In genomic region chr17:1766382-1767135, GRCh38 we compare ENCODE assay signal across 24 cellular contexts. TPM values are rescaled to one million over a fixed set of nuclear protein-coding genes. Genes with fewer than 3 reads are reported as not detected.
DNase-seq lines count a peak whose midpoint lies in the region; ATAC-seq, FAIRE-seq and TF ChIP-seq lines count a peak whose summit lies in the region.
"Had no signal": no experiment of that assay in that cellular context is flagged by ENCODE, and none has a peak within 500 bp of the region (broad histone marks: within the 10 kb centered on the region; RNA-seq: fewer than 3 reads in every experiment).

No MANE protein-coding gene starts in this region.

- no peaks in the 10 kb centered on the region for H3K27me3 ChIP-seq in endodermal cell (ENCODE audit: control insufficient read depth, insufficient read depth, low read length, poor library complexity, severe bottlenecking)
- H3K27me3 ChIP-seq in HepG2 (ENCODE audit: control insufficient read depth in 1 of 2, insufficient read depth in 2 of 2, low read length in 2 of 2): no peaks in the 10 kb centered on the region
- no peaks in the 10 kb centered on the region for H3K27me3 ChIP-seq in subcutaneous abdominal adipose tissue (ENCODE audit: control insufficient read depth in 5 of 5, insufficient read depth in 4 of 5, low read length in 5 of 5)
- H3K27me3 ChIP-seq: colonic mucosa had no signal

- no peak for FAIRE-seq in HepG2 (lab: Jason Lieb, UNC)
- FAIRE-seq: G401.6 had no signal

- WGBS in endodermal cell (ENCODE audit: insufficient coverage in 1 of 2, insufficient read length in 1 of 2), 2 experiments: 72 to 78% methylated on average over 13 to 19 of the region's 21 CpGs
- 90% methylated on average over 14 of the region's 21 CpGs for WGBS in HepG2 (ENCODE audit: low lambda C conversion rate)

- H3K9me3 ChIP-seq in endodermal cell (ENCODE audit: control insufficient read depth, low read length): no peaks in the 10 kb centered on the region
- no peaks in the 10 kb centered on the region for H3K9me3 ChIP-seq in HepG2 (ENCODE audit: low read length)
- no peaks in the 10 kb centered on the region for H3K9me3 ChIP-seq in subcutaneous abdominal adipose tissue (ENCODE audit: control insufficient read depth in 5 of 5, low read length in 5 of 5)
- H3K9me3 ChIP-seq: colonic mucosa had no signal

- ATAC-seq in HepG2 (no peak), GM21825 (IDR thresholded peaks at IDR 0.05; ENCODE audit: unreplicated experiment) (no peak)
- ATAC-seq: activated T-helper 17 cell treated with anti-CD3 and anti-CD28 coated beads, Interleukin-2, amount 50 U/mL, for 72 hours; GM23338; stimulated activated memory B cell treated with anti-CD40 and anti-IgM and Interleukin-4, amounts not matched to agents 10 μg/mL and 1 μg/mL and 100 μg/mL, for 72 hours had no signal

- no peaks in the 10 kb centered on the region for H3K9me3 Mint-ChIP-seq in endodermal cell
- H3K9me3 Mint-ChIP-seq: activated naive CD8-positive, alpha-beta T cell treated with anti-CD3 and anti-CD28 coated beads, Interleukin-2, amount 10 ng/mL, durations not matched to agents 7 days and 5 days; activated T-helper 17 cell treated with anti-CD3 and anti-CD28 coated beads, Interleukin-2, amount 50 U/mL, for 72 hours; brain; GM23338; neural crest cell; stimulated activated memory B cell treated with anti-CD40 and anti-IgM and Interleukin-4, amounts not matched to agents 10 μg/mL and 1 μg/mL and 100 μg/mL, for 72 hours had no signal

- CTCF ChIA-PET in HepG2 (lab: Yijun Ruan, JAX; ENCODE audit: low intra/inter-chr PET ratio, low total read pairs): no interaction called here

- H3K4me1 Mint-ChIP-seq in endodermal cell: peaks cover 29% of the 10 kb centered on the region

- H3K9ac ChIP-seq in endodermal cell (ENCODE audit: extremely low read depth, low read length, poor library complexity, severe bottlenecking): no peak overlapping the region
- H3K9ac ChIP-seq in HepG2 (ENCODE audit: insufficient read depth, low read depth, low read length): no peak overlapping the region
- peak overlapping the region in 2 of 5 donors; percentile 30 to 52 for H3K9ac ChIP-seq in subcutaneous abdominal adipose tissue (ENCODE audit: low read length in 5 of 5)

- no peaks in the 10 kb centered on the region for H3K27me3 Mint-ChIP-seq in endodermal cell (ENCODE audit: insufficient read depth)
- H3K27me3 Mint-ChIP-seq: activated naive CD8-positive, alpha-beta T cell treated with anti-CD3 and anti-CD28 coated beads, Interleukin-2, amount 10 ng/mL, durations not matched to agents 7 days and 5 days; activated T-helper 17 cell treated with anti-CD3 and anti-CD28 coated beads, Interleukin-2, amount 50 U/mL, for 72 hours; brain; stimulated activated memory B cell treated with anti-CD40 and anti-IgM and Interleukin-4, amounts not matched to agents 10 μg/mL and 1 μg/mL and 100 μg/mL, for 72 hours had no signal

- H3K4me3 ChIP-seq in endodermal cell (ENCODE audit: low read length): no peak overlapping the region
- no peak overlapping the region for H3K4me3 ChIP-seq in HepG2 (replicated peaks in 1 of 3; ENCODE audit: insufficient read depth in 1 of 3, low read depth in 2 of 3, low read length in 3 of 3)
- no peak overlapping the region for H3K4me3 ChIP-seq in subcutaneous abdominal adipose tissue (ENCODE audit: low read depth in 1 of 5, low read length in 5 of 5)
- H3K4me3 ChIP-seq: colonic mucosa, GM23338 had no signal

- no peak overlapping the region for H3K27ac Mint-ChIP-seq in endodermal cell
- H3K27ac Mint-ChIP-seq: activated naive CD8-positive, alpha-beta T cell treated with anti-CD3 and anti-CD28 coated beads, Interleukin-2, amount 10 ng/mL, durations not matched to agents 7 days and 5 days; activated T-helper 17 cell treated with anti-CD3 and anti-CD28 coated beads, Interleukin-2, amount 50 U/mL, for 72 hours; GM23338 had no signal

- H3K36me3 ChIP-seq in endodermal cell (ENCODE audit: control insufficient read depth, insufficient read depth, low read length): no peaks in the 10 kb centered on the region
- H3K36me3 ChIP-seq in HepG2 (replicated peaks in 1 of 2; ENCODE audit: control insufficient read depth in 1 of 2, insufficient read depth in 2 of 2, low read length in 2 of 2): peaks cover 12 to 26% of the 10 kb centered on the region in 2 experiments
- H3K36me3 ChIP-seq in subcutaneous abdominal adipose tissue (ENCODE audit: control insufficient read depth in 5 of 5, insufficient read depth in 5 of 5, low read length in 5 of 5): peaks cover 0 to 28% (median 23%) of the 10 kb centered on the region in 5 donors
- H3K36me3 ChIP-seq: colonic mucosa had no signal

- intact Hi-C loops in HepG2 (cut with micrococcal nuclease; ENCODE audit: unreplicated experiment): no loop called here

- H4K20me1 ChIP-seq in HepG2 (ENCODE audit: insufficient read depth, low read length): no peaks in the 10 kb centered on the region

- peaks cover 32% of the 10 kb centered on the region for H3K79me2 ChIP-seq in HepG2 (ENCODE audit: insufficient read depth, low read length)

- no peak for TF ChIP-seq RAD21 in HepG2 (CRISPR knock-in tag; IDR thresholded peaks at IDR 0.05)

- H3K27ac ChIP-seq in endodermal cell (ENCODE audit: low read depth, low read length): no peak overlapping the region
- H3K27ac ChIP-seq in HepG2 (ENCODE audit: extremely low read length, insufficient read depth, low read length): no peak overlapping the region
- H3K27ac ChIP-seq in subcutaneous abdominal adipose tissue (ENCODE audit: low read depth, low read length): peak overlapping the region; percentile 24
- H3K27ac ChIP-seq: 22Rv1, colonic mucosa had no signal

- no peak for TF ChIP-seq EP300 in HepG2 (IDR thresholded peaks at IDR 0.05; ENCODE audit: low read depth in 2 of 2, low read length in 2 of 2)
- TF ChIP-seq EP300 in HepG2 (CRISPR knock-in tag; IDR thresholded peaks at IDR 0.05; ENCODE audit: borderline replicate concordance): no peak

- peaks cover 6% of the 10 kb centered on the region for H3K36me3 Mint-ChIP-seq in endodermal cell (ENCODE audit: low read depth)
- H3K36me3 Mint-ChIP-seq: activated naive CD8-positive, alpha-beta T cell treated with anti-CD3 and anti-CD28 coated beads, Interleukin-2, amount 10 ng/mL, durations not matched to agents 7 days and 5 days; stimulated activated memory B cell treated with anti-CD40 and anti-IgM and Interleukin-4, amounts not matched to agents 10 μg/mL and 1 μg/mL and 100 μg/mL, for 72 hours had no signal

- no TSS peak for BruUV-seq in HepG2 (replicated peaks; lab: Mats Ljungman, UMichigan)

- H3K4me1 ChIP-seq in endodermal cell (ENCODE audit: control insufficient read depth, insufficient read depth, low read length) (peaks cover 27% of the 10 kb centered on the region), HepG2 (ENCODE audit: insufficient read depth, low read length) (peaks cover 71% of the 10 kb centered on the region), subcutaneous abdominal adipose tissue (ENCODE audit: control insufficient read depth in 5 of 5, insufficient read depth in 5 of 5, low read length in 5 of 5) (peaks cover 8 to 56% (median 49%) of the 10 kb centered on the region in 5 donors)

- no peak overlapping the region for H2AFZ ChIP-seq in HepG2 (ENCODE audit: low read length)
- H2AFZ ChIP-seq: GM23338 had no signal

- no peak; a peak in 1 of 4 replicates for TF ChIP-seq POLR2A in HepG2 (IDR thresholded peaks at IDR 0.05; ENCODE audit: insufficient read depth in 1 of 2, low read depth in 2 of 2, low read length in 2 of 2)

- peak; percentile 29 for DNase-seq in DMS 273 (lab: John Stamatoyannopoulos, UW; ENCODE audit: unreplicated experiment)
- no peak for DNase-seq in DMS 273 treated with DMSO at 0.1 percent for 48 hours (lab: John Stamatoyannopoulos, UW)
- DNase-seq in endodermal cell: peak; percentile 77
- no peak for DNase-seq in HepG2 (ENCODE audit: low spot score)
- DNase-seq in pons (ENCODE audit: low spot score): no peak
- no peak for DNase-seq in NCI-H2196 treated with DMSO at 0.1 percent for 48 hours (lab: John Stamatoyannopoulos, UW; ENCODE audit: unreplicated experiment)
- DNase-seq: activated naive CD8-positive, alpha-beta T cell treated with anti-CD3 and anti-CD28 coated beads, Interleukin-2, amount 10 ng/mL, durations not matched to agents 7 days and 5 days; colonic mucosa; foreskin fibroblast; midbrain; NCI-H1694; NCI-H226; NK-92 treated with Interleukin-12 subunit alpha and Interleukin-12 subunit beta, amount 100 ng/mL, for 24 hours; retina; trophoblast cell had no signal

- H3K4me2 ChIP-seq in HepG2 (ENCODE audit: low read depth, low read length): no peak overlapping the region
- H3K4me2 ChIP-seq: GM23338 had no signal

- TF ChIP-seq CTCF in endodermal cell (conservative IDR thresholded peaks at IDR 0.05) (no peak), HepG2 (CRISPR knock-in tag; IDR thresholded peaks at IDR 0.05) (no peak)

- POLR2A ChIA-PET in HepG2 (lab: Yijun Ruan, JAX): interaction anchor here (1.1 to 13.7 kb wide), 5 partner anchors 8 to 51 kb away, joined by 4 to 480 read pairs (median 110); partner anchors contain the start of gene WDR81

- in situ Hi-C loops in HepG2 (cut with HindIII; ENCODE audit: extremely low pct_ligation_motif_present, low pct_unique_long_range_greater_than_20kb): loop anchor here (5.0 kb wide), 1 partner anchor 49 kb away; no protein-coding TSS in a partner anchor

- H3K4me3 Mint-ChIP-seq in endodermal cell: no peak overlapping the region
- H3K4me3 Mint-ChIP-seq: activated naive CD8-positive, alpha-beta T cell treated with anti-CD3 and anti-CD28 coated beads, Interleukin-2, amount 10 ng/mL, durations not matched to agents 7 days and 5 days; activated T-helper 17 cell treated with anti-CD3 and anti-CD28 coated beads, Interleukin-2, amount 50 U/mL, for 72 hours; brain; GM23338; neural crest cell; stimulated activated memory B cell treated with anti-CD40 and anti-IgM and Interleukin-4, amounts not matched to agents 10 μg/mL and 1 μg/mL and 100 μg/mL, for 72 hours had no signal

RNA-seq across cellular contexts. Expression of gene SERPINF1, which starts 4.7 kb away (rescaled TPM):
- 10 to 100 TPM; 39.7 to 64.1 TPM for total RNA-seq in endodermal cell
- polyA plus RNA-seq in endodermal cell (2013, experiment 1 of 2): 36.7 TPM
- 33.9 TPM for polyA plus RNA-seq in endodermal cell (2013, experiment 2 of 2)
- 418 and 853 TPM in 2 replicates for total RNA-seq in HepG2 (2016; rRNA removed; fragmentation: Illumina TruSeq; extraction: Trizol)
- total RNA-seq in HepG2 (2016; cell fraction: cytosol; rRNA removed; fragmentation: Illumina TruSeq; extraction: Trizol; ENCODE audit: low read depth): 177 and 189 TPM in 2 replicates
- total RNA-seq in HepG2 (2016; cell fraction: insoluble cytoplasmic fraction; rRNA removed; fragmentation: Illumina TruSeq; extraction: Trizol): 427 and 844 TPM in 2 replicates
- 209 and 251 TPM in 2 replicates for total RNA-seq in HepG2 (2016; cell fraction: membrane; rRNA removed; fragmentation: Illumina TruSeq; extraction: Trizol)
- total RNA-seq in HepG2 (2016; cell fraction: nucleus; rRNA removed; fragmentation: Illumina TruSeq; extraction: Trizol): 690 and 808 TPM in 2 replicates
- 2,101 and 2,733 TPM in 2 replicates for polyA plus RNA-seq in HepG2 (2011; rRNA removed)
- 2,219 and 2,408 TPM in 2 replicates for polyA plus RNA-seq in HepG2 (2011; cell fraction: cytosol; rRNA removed)
- 1,095 and 1,323 TPM in 2 replicates for polyA plus RNA-seq in HepG2 (2011; cell fraction: nucleus; rRNA removed)
- polyA plus RNA-seq in HepG2 (2012): 624 and 785 TPM in 2 replicates
- polyA plus RNA-seq in HepG2 (2016; cell fraction: cytosol; fragmentation: Illumina TruSeq; extraction: Trizol; ENCODE audit: low read depth): 255 and 290 TPM in 2 replicates
- polyA plus RNA-seq in HepG2 (2016; cell fraction: insoluble cytoplasmic fraction; fragmentation: Illumina TruSeq; extraction: Trizol; ENCODE audit: low read depth): 625 and 642 TPM in 2 replicates
- polyA plus RNA-seq in HepG2 (2016; cell fraction: membrane; fragmentation: Illumina TruSeq; extraction: Trizol; ENCODE audit: low read depth): 280 and 299 TPM in 2 replicates
- 1,428 and 1,667 TPM in 2 replicates for polyA plus RNA-seq in HepG2 (2016; cell fraction: nucleus; fragmentation: Illumina TruSeq; extraction: Trizol; ENCODE audit: insufficient read depth, low read depth)
- polyA minus RNA-seq in HepG2 (2011; rRNA and poly(A)+ RNA removed; ENCODE audit: low replicate concordance): 1.4 and 887 TPM in 2 replicates
- polyA minus RNA-seq in HepG2 (2011; cell fraction: cytosol; rRNA and poly(A)+ RNA removed): 345 and 528 TPM in 2 replicates
- 167 and 268 TPM in 2 replicates for polyA minus RNA-seq in HepG2 (2011; cell fraction: nucleus; rRNA and poly(A)+ RNA removed)
- total RNA-seq: activated T-helper 17 cell treated with anti-CD3 and anti-CD28 coated beads, Interleukin-2, amount 50 U/mL, for 72 hours had no signal

RNA-seq across cellular contexts. Expression of gene SERPINF2, which starts 23.9 kb away (rescaled TPM):
- total RNA-seq in endodermal cell: 1 to 10 TPM in 1 of 2 donors, under 1 TPM in 1; 0.86 to 1.8 TPM
- polyA plus RNA-seq in endodermal cell (2013, experiment 1 of 2): 0.50 TPM
- polyA plus RNA-seq in endodermal cell (2013, experiment 2 of 2): 0.41 TPM
- 123 and 309 TPM in 2 replicates for total RNA-seq in HepG2 (2016; rRNA removed; fragmentation: Illumina TruSeq; extraction: Trizol)
- total RNA-seq in HepG2 (2016; cell fraction: cytosol; rRNA removed; fragmentation: Illumina TruSeq; extraction: Trizol; ENCODE audit: low read depth): 43.1 and 45.3 TPM in 2 replicates
- total RNA-seq in HepG2 (2016; cell fraction: insoluble cytoplasmic fraction; rRNA removed; fragmentation: Illumina TruSeq; extraction: Trizol): 113 and 316 TPM in 2 replicates
- 90.4 and 105 TPM in 2 replicates for total RNA-seq in HepG2 (2016; cell fraction: membrane; rRNA removed; fragmentation: Illumina TruSeq; extraction: Trizol)
- 243 and 286 TPM in 2 replicates for total RNA-seq in HepG2 (2016; cell fraction: nucleus; rRNA removed; fragmentation: Illumina TruSeq; extraction: Trizol)
- 548 and 871 TPM in 2 replicates for polyA plus RNA-seq in HepG2 (2011; rRNA removed)
- 573 and 676 TPM in 2 replicates for polyA plus RNA-seq in HepG2 (2011; cell fraction: cytosol; rRNA removed)
- polyA plus RNA-seq in HepG2 (2011; cell fraction: nucleus; rRNA removed): 1,260 and 1,369 TPM in 2 replicates
- polyA plus RNA-seq in HepG2 (2012): 401 and 511 TPM in 2 replicates
- polyA plus RNA-seq in HepG2 (2016; cell fraction: cytosol; fragmentation: Illumina TruSeq; extraction: Trizol; ENCODE audit: low read depth): 58.6 and 61.9 TPM in 2 replicates
- 142 and 163 TPM in 2 replicates for polyA plus RNA-seq in HepG2 (2016; cell fraction: insoluble cytoplasmic fraction; fragmentation: Illumina TruSeq; extraction: Trizol; ENCODE audit: low read depth)
- 96.0 and 97.4 TPM in 2 replicates for polyA plus RNA-seq in HepG2 (2016; cell fraction: membrane; fragmentation: Illumina TruSeq; extraction: Trizol; ENCODE audit: low read depth)
- polyA plus RNA-seq in HepG2 (2016; cell fraction: nucleus; fragmentation: Illumina TruSeq; extraction: Trizol; ENCODE audit: insufficient read depth, low read depth): 572 and 581 TPM in 2 replicates
- polyA minus RNA-seq in HepG2 (2011; rRNA and poly(A)+ RNA removed; ENCODE audit: low replicate concordance): 1.3 and 600 TPM in 2 replicates
- 283 and 408 TPM in 2 replicates for polyA minus RNA-seq in HepG2 (2011; cell fraction: cytosol; rRNA and poly(A)+ RNA removed)
- 211 and 291 TPM in 2 replicates for polyA minus RNA-seq in HepG2 (2011; cell fraction: nucleus; rRNA and poly(A)+ RNA removed)

RNA-seq across cellular contexts. Expression of gene WDR81, which starts 42.1 kb away (rescaled TPM):
- 10 to 100 TPM; 13.4 to 17.9 TPM for total RNA-seq in endodermal cell
- 8.0 TPM for polyA plus RNA-seq in endodermal cell (2013, experiment 1 of 2)
- polyA plus RNA-seq in endodermal cell (2013, experiment 2 of 2): 6.0 TPM
- 12.5 and 16.7 TPM in 2 replicates for total RNA-seq in HepG2 (2016; rRNA removed; fragmentation: Illumina TruSeq; extraction: Trizol)
- total RNA-seq in HepG2 (2016; cell fraction: cytosol; rRNA removed; fragmentation: Illumina TruSeq; extraction: Trizol; ENCODE audit: low read depth): 3.6 and 3.9 TPM in 2 replicates
- total RNA-seq in HepG2 (2016; cell fraction: insoluble cytoplasmic fraction; rRNA removed; fragmentation: Illumina TruSeq; extraction: Trizol): 9.9 and 18.3 TPM in 2 replicates
- total RNA-seq in HepG2 (2016; cell fraction: membrane; rRNA removed; fragmentation: Illumina TruSeq; extraction: Trizol): 5.3 and 6.1 TPM in 2 replicates
- 16.0 and 19.6 TPM in 2 replicates for total RNA-seq in HepG2 (2016; cell fraction: nucleus; rRNA removed; fragmentation: Illumina TruSeq; extraction: Trizol)
- polyA plus RNA-seq in HepG2 (2011; rRNA removed): 9.1 and 15.1 TPM in 2 replicates
- polyA plus RNA-seq in HepG2 (2011; cell fraction: cytosol; rRNA removed): 6.4 and 10.5 TPM in 2 replicates
- 60.8 and 75.3 TPM in 2 replicates for polyA plus RNA-seq in HepG2 (2011; cell fraction: nucleus; rRNA removed)
- 8.5 and 12.5 TPM in 2 replicates for polyA plus RNA-seq in HepG2 (2012)
- polyA plus RNA-seq in HepG2 (2016; cell fraction: cytosol; fragmentation: Illumina TruSeq; extraction: Trizol; ENCODE audit: low read depth): 1.8 and 2.2 TPM in 2 replicates
- polyA plus RNA-seq in HepG2 (2016; cell fraction: insoluble cytoplasmic fraction; fragmentation: Illumina TruSeq; extraction: Trizol; ENCODE audit: low read depth): 10.4 and 13.7 TPM in 2 replicates
- 3.1 and 3.3 TPM in 2 replicates for polyA plus RNA-seq in HepG2 (2016; cell fraction: membrane; fragmentation: Illumina TruSeq; extraction: Trizol; ENCODE audit: low read depth)
- 42.6 and 43.3 TPM in 2 replicates for polyA plus RNA-seq in HepG2 (2016; cell fraction: nucleus; fragmentation: Illumina TruSeq; extraction: Trizol; ENCODE audit: insufficient read depth, low read depth)
- polyA minus RNA-seq in HepG2 (2011; rRNA and poly(A)+ RNA removed; ENCODE audit: low replicate concordance): 15.7 and 46.8 TPM in 2 replicates
- 13.4 and 15.0 TPM in 2 replicates for polyA minus RNA-seq in HepG2 (2011; cell fraction: cytosol; rRNA and poly(A)+ RNA removed)
- polyA minus RNA-seq in HepG2 (2011; cell fraction: nucleus; rRNA and poly(A)+ RNA removed): 18.0 and 22.3 TPM in 2 replicates

RNA-seq across cellular contexts. Expression of gene TLCD2, which starts 56.4 kb away (rescaled TPM):
- total RNA-seq in endodermal cell (1 to 10 TPM in 1 of 2 donors, under 1 TPM in 1; 0.84 to 1.8 TPM), HepG2 (2016; rRNA removed; fragmentation: Illumina TruSeq; extraction: Trizol) (0.84 and 1.1 TPM in 2 replicates)
- 0.93 TPM for polyA plus RNA-seq in endodermal cell (2013, experiment 1 of 2)
- 0.99 TPM for polyA plus RNA-seq in endodermal cell (2013, experiment 2 of 2)
- total RNA-seq in HepG2 (2016; cell fraction: cytosol; rRNA removed; fragmentation: Illumina TruSeq; extraction: Trizol; ENCODE audit: low read depth): 0.26 and 0.40 TPM in 2 replicates
- total RNA-seq in HepG2 (2016; cell fraction: insoluble cytoplasmic fraction; rRNA removed; fragmentation: Illumina TruSeq; extraction: Trizol): 0.92 and 1.3 TPM in 2 replicates
- 0.86 and 1.1 TPM in 2 replicates for total RNA-seq in HepG2 (2016; cell fraction: membrane; rRNA removed; fragmentation: Illumina TruSeq; extraction: Trizol)
- 0.84 and 0.94 TPM in 2 replicates for total RNA-seq in HepG2 (2016; cell fraction: nucleus; rRNA removed; fragmentation: Illumina TruSeq; extraction: Trizol)
- polyA plus RNA-seq in HepG2 (2011; rRNA removed): 0.90 and 1.2 TPM in 2 replicates
- 0.56 and 0.73 TPM in 2 replicates for polyA plus RNA-seq in HepG2 (2011; cell fraction: cytosol; rRNA removed)
- 0.92 and 1.4 TPM in 2 replicates for polyA plus RNA-seq in HepG2 (2011; cell fraction: nucleus; rRNA removed)
- 0.78 and 1.3 TPM in 2 replicates for polyA plus RNA-seq in HepG2 (2012)
- polyA plus RNA-seq in HepG2 (2016; cell fraction: cytosol; fragmentation: Illumina TruSeq; extraction: Trizol; ENCODE audit: low read depth): 0.23 and 0.25 TPM in 2 replicates
- 0.71 and 0.74 TPM in 2 replicates for polyA plus RNA-seq in HepG2 (2016; cell fraction: insoluble cytoplasmic fraction; fragmentation: Illumina TruSeq; extraction: Trizol; ENCODE audit: low read depth)
- 0.47 and 0.49 TPM in 2 replicates for polyA plus RNA-seq in HepG2 (2016; cell fraction: membrane; fragmentation: Illumina TruSeq; extraction: Trizol; ENCODE audit: low read depth)
- polyA plus RNA-seq in HepG2 (2016; cell fraction: nucleus; fragmentation: Illumina TruSeq; extraction: Trizol; ENCODE audit: insufficient read depth, low read depth): 1.4 and 1.5 TPM in 2 replicates
- 1.6 and 2.6 TPM in 2 replicates for polyA minus RNA-seq in HepG2 (2011; rRNA and poly(A)+ RNA removed; ENCODE audit: low replicate concordance)
- polyA minus RNA-seq in HepG2 (2011; cell fraction: cytosol; rRNA and poly(A)+ RNA removed): 0.53 and 1.3 TPM in 2 replicates
- 1.3 and 1.6 TPM in 2 replicates for polyA minus RNA-seq in HepG2 (2011; cell fraction: nucleus; rRNA and poly(A)+ RNA removed)

Comparison
In these comparisons a context has a peak if more than half of its experiments do, and no peak if none do; other contexts are left out.
1. DNase-seq: peak in DMS 273 (single experiment) and endodermal cell (single experiment); none in DMS 273 treated with DMSO at 0.1 percent for 48 hours (single experiment), HepG2 (single experiment), pons (single experiment) and NCI-H2196 treated with DMSO at 0.1 percent for 48 hours (single experiment).
2. RNA of gene SERPINF2, which starts 23.9 kb away (total RNA-seq): 43.1 to 316 TPM in HepG2; 0.86 to 1.8 TPM in endodermal cell; every median in the first group is over 10 times any median in the second.